22 cellular contexts compared by ENCODE assay signal in the genomic region with DNA sequence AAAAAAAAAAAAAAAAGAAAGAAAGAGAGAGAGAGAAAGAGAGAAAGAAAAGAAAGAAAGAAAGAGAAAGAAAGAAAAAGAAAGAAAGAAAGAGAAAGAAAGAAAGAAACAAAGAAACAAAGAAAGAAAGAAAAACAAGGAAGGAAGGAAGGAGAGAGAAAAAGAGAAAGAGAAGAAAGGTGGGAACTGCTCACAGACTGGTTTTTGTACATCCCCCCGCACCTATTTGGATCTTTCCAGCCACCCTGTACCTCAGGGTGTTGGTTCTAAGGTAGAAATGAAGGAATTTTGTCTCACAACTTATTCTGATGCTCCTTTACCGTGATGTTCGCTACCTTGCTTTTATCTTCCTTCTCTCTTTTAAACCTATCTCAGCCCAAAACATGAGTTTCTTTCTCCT. TPM values are rescaled to one million over a fixed set of nuclear protein-coding genes. Genes with fewer than 3 reads are reported as not detected.
DNase-seq lines count a peak whose midpoint lies in the region; ATAC-seq and TF ChIP-seq lines count a peak whose summit lies in the region.
"Had no signal": no experiment of that assay in that cellular context is flagged by ENCODE, and none has a peak within 500 bp of the region (broad histone marks: within the 10 kb centered on the region; RNA-seq: fewer than 3 reads in every experiment).

No MANE protein-coding gene starts in this region.

- H2AFZ ChIP-seq in SK-N-SH (ENCODE audit: low read depth) = peak overlapping the region; percentile 11; the same call in 1 of the 2 replicates

- H3K4me3 ChIP-seq in SK-N-SH (ENCODE audit: low read depth in 2 of 2, low read length in 1 of 2) = no peak overlapping the region
- H3K4me3 ChIP-seq: A549; BLaER1 treated with 17β-estradiol and CSF1 and Interleukin-3, amounts not matched to agents 10 nM and 100 nM; GM12878 had no signal

- 27% methylated on average over 3 of the region's 3 CpGs for WGBS in SK-N-SH (ENCODE audit: low lambda C conversion rate)

- no peaks in the 10 kb centered on the region for H3K4me1 ChIP-seq in SK-N-SH (ENCODE audit: control insufficient read depth in 1 of 2, insufficient read depth in 2 of 2, low read depth in 1 of 2, low read length in 1 of 2)
- H3K4me1 ChIP-seq: A549, Caco-2 had no signal

- H3K27me3 Mint-ChIP-seq in WTC11 (ENCODE audit: low read depth) = no peaks in the 10 kb centered on the region
- H3K27me3 Mint-ChIP-seq: B cell; CD4-positive, alpha-beta T cell had no signal

- H3K4me3 Mint-ChIP-seq in WTC11 = no peak overlapping the region
- H3K4me3 Mint-ChIP-seq: B cell; CD4-positive, alpha-beta T cell; CD8-positive, alpha-beta T cell had no signal

- DNase-seq in SK-N-SH (no peak), WTC11 (ENCODE audit: low spot score) (no peak), NCI-H446 treated with DMSO at 0.1 percent for 48 hours (lab: John Stamatoyannopoulos, UW) (no peak), NAMALWA (ENCODE audit: low spot score) (no peak)
- DNase-seq: AML-193; Caco-2; Calu3; CD4-positive, alpha-beta T cell; CD8-positive, alpha-beta T cell; DMS79 treated with DMSO at 0.1 percent for 48 hours; EL; GDM1 had no signal

- H3K4me1 Mint-ChIP-seq in WTC11 = peaks cover 3% of the 10 kb centered on the region
- H3K4me1 Mint-ChIP-seq: B cell had no signal

- H3F3A ChIP-seq in SK-N-SH (replicated peaks; ENCODE audit: insufficient read depth) = no peaks in the 10 kb centered on the region

- H3K79me2 ChIP-seq in SK-N-SH (ENCODE audit: insufficient read depth) = no peaks in the 10 kb centered on the region

- no peak overlapping the region for H3K27ac Mint-ChIP-seq in WTC11
- H3K27ac Mint-ChIP-seq: B cell; CD4-positive, alpha-beta T cell; CD8-positive, alpha-beta T cell had no signal

- H4K20me1 ChIP-seq in SK-N-SH (ENCODE audit: insufficient read depth) = no peaks in the 10 kb centered on the region
- H4K20me1 ChIP-seq: BLaER1 treated with 17β-estradiol and CSF1 and Interleukin-3, amounts not matched to agents 10 nM and 100 nM had no signal

- CTCF ChIA-PET in SK-N-SH (lab: Yijun Ruan, JAX) (no interaction called here), WTC11 (lab: Charles Lee) (no interaction called here)

- H3K36me3 Mint-ChIP-seq in WTC11 = no peaks in the 10 kb centered on the region
- H3K36me3 Mint-ChIP-seq: CD8-positive, alpha-beta T cell had no signal

- peaks cover 8% of the 10 kb centered on the region; the same call in 1 of the 2 replicates for H3K9me3 Mint-ChIP-seq in WTC11

- no peak for TF ChIP-seq CTCF in SK-N-SH (IDR thresholded peaks at IDR 0.05)
- TF ChIP-seq CTCF in WTC11 (IDR thresholded peaks at IDR 0.05) = no peak

- H3K27ac ChIP-seq in SK-N-SH (ENCODE audit: low read depth in 2 of 2, low read length in 1 of 2) = no peak overlapping the region
- H3K27ac ChIP-seq: 22Rv1; A549; BLaER1 treated with 17β-estradiol and CSF1 and Interleukin-3, amounts not matched to agents 10 nM and 100 nM; C4-2B had no signal

- TF ChIP-seq RAD21 in SK-N-SH (IDR thresholded peaks at IDR 0.05; ENCODE audit: low read length) = no peak

- no peaks in the 10 kb centered on the region for H3K9me3 ChIP-seq in SK-N-SH
- H3K9me3 ChIP-seq: A549, Caco-2 had no signal

- H3K27me3 ChIP-seq in SK-N-SH (ENCODE audit: insufficient read depth) = peaks cover 6% of the 10 kb centered on the region; the same call in 1 of the 2 replicates
- H3K27me3 ChIP-seq: BLaER1 treated with 17β-estradiol and CSF1 and Interleukin-3, amounts not matched to agents 10 nM and 100 nM had no signal

- H3K36me3 ChIP-seq in SK-N-SH (replicated peaks in 1 of 2; ENCODE audit: control insufficient read depth in 1 of 2, insufficient read depth in 2 of 2, low read length in 1 of 2) = no peaks in the 10 kb centered on the region
- H3K36me3 ChIP-seq: BLaER1 treated with 17β-estradiol and CSF1 and Interleukin-3, amounts not matched to agents 10 nM and 100 nM had no signal

- POLR2A ChIA-PET in SK-N-SH (lab: Yijun Ruan, JAX) = no interaction called here
- POLR2A ChIA-PET in WTC11 (lab: Charles Lee) = no interaction called here

- TF ChIP-seq EP300 in SK-N-SH (IDR thresholded peaks at IDR 0.05; ENCODE audit: borderline replicate concordance in 1 of 2, low read depth in 1 of 2, low read length in 1 of 2) = no peak

- no peak overlapping the region for H3K4me2 ChIP-seq in SK-N-SH
- H3K4me2 ChIP-seq: A549; BLaER1 treated with 17β-estradiol and CSF1 and Interleukin-3, amounts not matched to agents 10 nM and 100 nM had no signal

- H3K9me2 ChIP-seq in SK-N-SH = no peaks in the 10 kb centered on the region

- no peak for ATAC-seq in SK-N-SH treated with all-trans-retinoic acid at 6 μM for 48 hours
- ATAC-seq in WTC11 = no peak
- ATAC-seq: A549; CD8-positive, alpha-beta T cell; GM12878 had no signal

- no peak overlapping the region for H3K9ac ChIP-seq in SK-N-SH
- H3K9ac ChIP-seq: BLaER1 treated with 17β-estradiol and CSF1 and Interleukin-3, amounts not matched to agents 10 nM and 100 nM had no signal

TF ChIP-seq in SK-N-SH, 30 proteins besides CTCF, POLR2A, EP300 and RAD21 (continues in another document):
- TF ChIP-seq ELF1 (IDR thresholded peaks at IDR 0.05) = no peak
- no peak for TF ChIP-seq RXRA (IDR thresholded peaks at IDR 0.05; ENCODE audit: borderline replicate concordance, low read depth)
- TF ChIP-seq, protein P1, sequence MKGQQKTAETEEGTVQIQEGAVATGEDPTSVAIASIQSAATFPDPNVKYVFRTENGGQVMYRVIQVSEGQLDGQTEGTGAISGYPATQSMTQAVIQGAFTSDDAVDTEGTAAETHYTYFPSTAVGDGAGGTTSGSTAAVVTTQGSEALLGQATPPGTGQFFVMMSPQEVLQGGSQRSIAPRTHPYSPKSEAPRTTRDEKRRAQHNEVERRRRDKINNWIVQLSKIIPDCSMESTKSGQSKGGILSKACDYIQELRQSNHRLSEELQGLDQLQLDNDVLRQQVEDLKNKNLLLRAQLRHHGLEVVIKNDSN (IDR thresholded peaks at IDR 0.05; ENCODE audit: borderline replicate concordance, low read depth) = no peak
- no peak for TF ChIP-seq CHD2 (IDR thresholded peaks at IDR 0.05; ENCODE audit: low read length, partially characterized antibody)
- no peak for TF ChIP-seq MAX (IDR thresholded peaks at IDR 0.05; ENCODE audit: low read depth)
- no peak for TF ChIP-seq YY1 (IDR thresholded peaks at IDR 0.05; ENCODE audit: low read depth)

TF ChIP-seq in SK-N-SH treated with all-trans-retinoic acid at 6 μM for 48 hours, 23 proteins besides CTCF, POLR2A, EP300 and RAD21:
- TF ChIP-seq, protein P2, sequence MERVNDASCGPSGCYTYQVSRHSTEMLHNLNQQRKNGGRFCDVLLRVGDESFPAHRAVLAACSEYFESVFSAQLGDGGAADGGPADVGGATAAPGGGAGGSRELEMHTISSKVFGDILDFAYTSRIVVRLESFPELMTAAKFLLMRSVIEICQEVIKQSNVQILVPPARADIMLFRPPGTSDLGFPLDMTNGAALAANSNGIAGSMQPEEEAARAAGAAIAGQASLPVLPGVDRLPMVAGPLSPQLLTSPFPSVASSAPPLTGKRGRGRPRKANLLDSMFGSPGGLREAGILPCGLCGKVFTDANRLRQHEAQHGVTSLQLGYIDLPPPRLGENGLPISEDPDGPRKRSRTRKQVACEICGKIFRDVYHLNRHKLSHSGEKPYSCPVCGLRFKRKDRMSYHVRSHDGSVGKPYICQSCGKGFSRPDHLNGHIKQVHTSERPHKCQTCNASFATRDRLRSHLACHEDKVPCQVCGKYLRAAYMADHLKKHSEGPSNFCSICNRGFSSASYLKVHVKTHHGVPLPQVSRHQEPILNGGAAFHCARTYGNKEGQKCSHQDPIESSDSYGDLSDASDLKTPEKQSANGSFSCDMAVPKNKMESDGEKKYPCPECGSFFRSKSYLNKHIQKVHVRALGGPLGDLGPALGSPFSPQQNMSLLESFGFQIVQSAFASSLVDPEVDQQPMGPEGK (CRISPR knock-in tag; IDR thresholded peaks at IDR 0.05; ENCODE audit: borderline replicate concordance) = no peak
- TF ChIP-seq ZFP30 (CRISPR knock-in tag; IDR thresholded peaks at IDR 0.05) = no peak
- TF ChIP-seq BACH2 (CRISPR knock-in tag; IDR thresholded peaks at IDR 0.05; ENCODE audit: borderline replicate concordance) = no peak

TF ChIP-seq in WTC11, 78 proteins besides CTCF, POLR2A, EP300 and RAD21:
- TF ChIP-seq FOXP1 (CRISPR knock-in tag; IDR thresholded peaks at IDR 0.05; ENCODE audit: borderline replicate concordance) (no peak), TP53 (CRISPR knock-in tag; IDR thresholded peaks at IDR 0.05) (no peak), NR2C2 (CRISPR knock-in tag; IDR thresholded peaks at IDR 0.05) (no peak), ZNF512 (CRISPR knock-in tag; IDR thresholded peaks at IDR 0.05; ENCODE audit: borderline replicate concordance) (0 out of 2 replicates have a peak, but pooled peaks have one; percentile 23), EMX1 (CRISPR knock-in tag; IDR thresholded peaks at IDR 0.05) (no peak), FOXJ3 (CRISPR knock-in tag; IDR thresholded peaks at IDR 0.05; ENCODE audit: borderline replicate concordance) (no peak)

RNA-seq across cellular contexts. Expression of gene RGS18, which starts 43.3 kb away (rescaled TPM):
- not detected in 2 replicates for polyA plus RNA-seq in SK-N-SH (2012; rRNA removed)
- not detected in 2 replicates for polyA plus RNA-seq in SK-N-SH (2012; cell fraction: cytosol; rRNA removed)
- not detected in 2 replicates for polyA plus RNA-seq in SK-N-SH (2012; cell fraction: nucleus; rRNA removed)
- total RNA-seq in WTC11 (2021) = not detected in 3 replicates
- total RNA-seq: B cell, Caco-2, Calu3, Daoy, G401, GM12878 had no signal
- polyA plus RNA-seq: A549, BJ, GM12878 had no signal
